Comparison of ENCODE assay signal across 13 cellular contexts in genomic region chr14:91125271-91125661, GRCh38. TPM values are rescaled to one million over a fixed set of nuclear protein-coding genes. Genes with fewer than 3 reads are reported as not detected.
A peak's percentile ranks its signal among the peaks of the same experiment; 100 is the strongest.
DNase-seq lines count a peak whose midpoint lies in the region; ATAC-seq and TF ChIP-seq lines count a peak whose summit lies in the region.
"Had no signal": no experiment of that assay in that cellular context is flagged by ENCODE, and none has a peak within 500 bp of the region (broad histone marks: within the 10 kb centered on the region; RNA-seq: fewer than 3 reads in every experiment).

No MANE protein-coding gene starts in this region.

- POLR2A ChIA-PET in naive thymus-derived CD4-positive, alpha-beta T cell (lab: Charles Lee), result interaction anchor here (0.6 kb wide), 1 partner anchor 10 kb away, joined by 4 read pairs; no protein-coding TSS in a partner anchor

- H3K27me3 ChIP-seq in RWPE2 (ENCODE audit: insufficient read depth, poor library complexity, severe bottlenecking) (no peaks in the 10 kb centered on the region), upper lobe of right lung (no peaks in the 10 kb centered on the region)
- no peaks in the 10 kb centered on the region for H3K27me3 ChIP-seq in naive thymus-derived CD4-positive, alpha-beta T cell (ENCODE audit: control insufficient read depth in 2 of 2, insufficient read depth in 2 of 2, low read length in 2 of 2)
- H3K27me3 ChIP-seq: BLaER1 had no signal

- H3K36me3 ChIP-seq in RWPE2 (ENCODE audit: low read depth), result peaks cover 9% of the 10 kb centered on the region; the same call in 1 of the 2 replicates
- peaks cover 0 to 10% (median 3%) of the 10 kb centered on the region in 3 experiments for H3K36me3 ChIP-seq in naive thymus-derived CD4-positive, alpha-beta T cell (ENCODE audit: control insufficient read depth in 2 of 3, insufficient read depth in 3 of 3, low read length in 3 of 3)
- H3K36me3 ChIP-seq in upper lobe of right lung, result peaks cover 10% of the 10 kb centered on the region

- peaks cover 13% of the 10 kb centered on the region for H3K4me1 ChIP-seq in RWPE2 (ENCODE audit: insufficient read depth, poor library complexity, severe bottlenecking)
- H3K4me1 ChIP-seq in naive thymus-derived CD4-positive, alpha-beta T cell (ENCODE audit: control insufficient read depth in 2 of 2, insufficient read depth in 2 of 2, low read length in 2 of 2), result peaks cover 0 to 5% of the 10 kb centered on the region in 2 donors
- H3K4me1 ChIP-seq in upper lobe of right lung, result peaks cover 4% of the 10 kb centered on the region

- DNase-seq in CD14-positive monocyte (ENCODE audit: low spot score) (no peak), RWPE2 (ENCODE audit: low spot score) (no peak), endothelial cell (ENCODE audit: low spot score) (no peak), upper lobe of right lung (no peak)
- no peak for DNase-seq in naive thymus-derived CD4-positive, alpha-beta T cell
- DNase-seq in stimulated activated naive CD4-positive, alpha-beta T cell treated with Interleukin-2 at 50 U/mL for 16 hours (lab: John Stamatoyannopoulos, UW), result no peak
- DNase-seq: activated CD4-positive, alpha-beta T cell treated with anti-CD3 and anti-CD28 coated beads for 4 hours; HFFc6; NCI-H1694 treated with DMSO at 0.1 percent for 48 hours had no signal

- H3K27ac ChIP-seq in RWPE2 (ENCODE audit: poor library complexity, severe bottlenecking), result peak overlapping the region; percentile 71
- no peak overlapping the region for H3K27ac ChIP-seq in naive thymus-derived CD4-positive, alpha-beta T cell (ENCODE audit: low read depth, low read length)
- H3K27ac ChIP-seq in upper lobe of right lung, result no peak overlapping the region
- H3K27ac ChIP-seq: BLaER1 had no signal

- H3K36me3 Mint-ChIP-seq in CD14-positive monocyte (peaks cover 31 to 50% of the 10 kb centered on the region in 2 donors), endothelial cell (ENCODE audit: low read depth, unreplicated experiment) (peaks cover 44% of the 10 kb centered on the region)
- H3K36me3 Mint-ChIP-seq in naive thymus-derived CD4-positive, alpha-beta T cell, result peaks cover 4 to 68% (median 38%) of the 10 kb centered on the region in 5 donors

- peaks cover 0 to 2% (median 0%) of the 10 kb centered on the region in 3 donors for H3K27me3 Mint-ChIP-seq in CD14-positive monocyte (ENCODE audit: low read depth in 3 of 3)
- peaks cover 6% of the 10 kb centered on the region for H3K27me3 Mint-ChIP-seq in endothelial cell (ENCODE audit: unreplicated experiment)
- H3K27me3 Mint-ChIP-seq in naive thymus-derived CD4-positive, alpha-beta T cell, result no peaks in the 10 kb centered on the region
- H3K27me3 Mint-ChIP-seq: activated naive CD8-positive, alpha-beta T cell had no signal

- intact Hi-C loops in CD14-positive monocyte (cut with micrococcal nuclease) (no loop called here), upper lobe of right lung (cut with DNase I) (no loop called here)
- intact Hi-C loops in naive thymus-derived CD4-positive, alpha-beta T cell (cut with micrococcal nuclease), result no loop called here

- H3K9me3 Mint-ChIP-seq in CD14-positive monocyte, result peaks cover 0 to 3% (median 0%) of the 10 kb centered on the region in 7 donors
- H3K9me3 Mint-ChIP-seq in endothelial cell (ENCODE audit: unreplicated experiment), result no peaks in the 10 kb centered on the region
- peaks cover 0 to 10% (median 0%) of the 10 kb centered on the region in 11 donors for H3K9me3 Mint-ChIP-seq in naive thymus-derived CD4-positive, alpha-beta T cell

- H3K27ac Mint-ChIP-seq in CD14-positive monocyte (peak overlapping the region; percentile 26 to 85 (median 53)), endothelial cell (ENCODE audit: unreplicated experiment) (peak overlapping the region; percentile 45)
- H3K27ac Mint-ChIP-seq in naive thymus-derived CD4-positive, alpha-beta T cell, result peak overlapping the region in 3 of 9 donors; percentile 13 to 31 (median 26)
- H3K27ac Mint-ChIP-seq: HFFc6 had no signal

- TF ChIP-seq CTCF in CD14-positive monocyte (IDR thresholded peaks at IDR 0.05) (no peak), RWPE2 (IDR thresholded peaks at IDR 0.05; ENCODE audit: poor library complexity, severe bottlenecking) (no peak), endothelial cell (IDR thresholded peaks at IDR 0.05; ENCODE audit: unreplicated experiment) (no peak), upper lobe of right lung (IDR thresholded peaks at IDR 0.05) (no peak)

- H3K4me3 Mint-ChIP-seq in CD14-positive monocyte (no peak overlapping the region), endothelial cell (ENCODE audit: unreplicated experiment) (peak overlapping the region; percentile 61)
- H3K4me3 Mint-ChIP-seq in naive thymus-derived CD4-positive, alpha-beta T cell, result no peak overlapping the region
- H3K4me3 Mint-ChIP-seq: activated naive CD8-positive, alpha-beta T cell; HFFc6 had no signal

- H3K4me3 ChIP-seq in RWPE2 (ENCODE audit: severe bottlenecking) (no peak overlapping the region), upper lobe of right lung (no peak overlapping the region)
- H3K4me3 ChIP-seq in naive thymus-derived CD4-positive, alpha-beta T cell (ENCODE audit: low read length), result no peak overlapping the region
- H3K4me3 ChIP-seq: BLaER1 had no signal

- CTCF ChIA-PET in naive thymus-derived CD4-positive, alpha-beta T cell (lab: Charles Lee), result interaction anchor here (1.8 kb wide), 1 partner anchor 9 kb away, joined by 5 read pairs; no protein-coding TSS in a partner anchor

- ATAC-seq in RWPE2 (ENCODE audit: low read depth) (no peak), GM19324 (IDR thresholded peaks at IDR 0.05; ENCODE audit: low FRiP score, unreplicated experiment) (no peak), HG03565 (IDR thresholded peaks at IDR 0.05; ENCODE audit: unreplicated experiment) (no peak), upper lobe of right lung (no peak)
- peak; percentile 46 for ATAC-seq in naive thymus-derived CD4-positive, alpha-beta T cell

- peaks cover 9% of the 10 kb centered on the region for H3K9me3 ChIP-seq in RWPE2 (ENCODE audit: severe bottlenecking)
- H3K9me3 ChIP-seq in naive thymus-derived CD4-positive, alpha-beta T cell (ENCODE audit: control insufficient read depth in 2 of 3, low read length in 3 of 3), result no peaks in the 10 kb centered on the region
- no peaks in the 10 kb centered on the region for H3K9me3 ChIP-seq in upper lobe of right lung

- peaks cover 64% of the 10 kb centered on the region for H3K4me1 Mint-ChIP-seq in CD14-positive monocyte
- peaks cover 14% of the 10 kb centered on the region for H3K4me1 Mint-ChIP-seq in endothelial cell (ENCODE audit: unreplicated experiment)
- H3K4me1 Mint-ChIP-seq in naive thymus-derived CD4-positive, alpha-beta T cell, result peaks cover 9 to 51% (median 44%) of the 10 kb centered on the region in 7 donors

RNA-seq across cellular contexts. Expression of gene DGLUCY, which starts 11.4 kb away (rescaled TPM):
- polyA plus RNA-seq in CD14-positive monocyte, result 10 to 100 TPM; 54.9 to 66.0 TPM
- 65.1 TPM for total RNA-seq in endothelial cell (ENCODE audit: unreplicated experiment)
- total RNA-seq in naive thymus-derived CD4-positive, alpha-beta T cell, result 100 to 1,000 TPM in 2 of 5 experiments, 10 to 100 TPM in 3; 63.7 to 108 (median 95.9) TPM
- polyA plus RNA-seq in naive thymus-derived CD4-positive, alpha-beta T cell, result 10 to 100 TPM; 31.1 to 41.7 TPM
- 77.6 TPM for total RNA-seq in upper lobe of right lung
